ENCODE assay signal across 8 cellular contexts in the genomic region with DNA sequence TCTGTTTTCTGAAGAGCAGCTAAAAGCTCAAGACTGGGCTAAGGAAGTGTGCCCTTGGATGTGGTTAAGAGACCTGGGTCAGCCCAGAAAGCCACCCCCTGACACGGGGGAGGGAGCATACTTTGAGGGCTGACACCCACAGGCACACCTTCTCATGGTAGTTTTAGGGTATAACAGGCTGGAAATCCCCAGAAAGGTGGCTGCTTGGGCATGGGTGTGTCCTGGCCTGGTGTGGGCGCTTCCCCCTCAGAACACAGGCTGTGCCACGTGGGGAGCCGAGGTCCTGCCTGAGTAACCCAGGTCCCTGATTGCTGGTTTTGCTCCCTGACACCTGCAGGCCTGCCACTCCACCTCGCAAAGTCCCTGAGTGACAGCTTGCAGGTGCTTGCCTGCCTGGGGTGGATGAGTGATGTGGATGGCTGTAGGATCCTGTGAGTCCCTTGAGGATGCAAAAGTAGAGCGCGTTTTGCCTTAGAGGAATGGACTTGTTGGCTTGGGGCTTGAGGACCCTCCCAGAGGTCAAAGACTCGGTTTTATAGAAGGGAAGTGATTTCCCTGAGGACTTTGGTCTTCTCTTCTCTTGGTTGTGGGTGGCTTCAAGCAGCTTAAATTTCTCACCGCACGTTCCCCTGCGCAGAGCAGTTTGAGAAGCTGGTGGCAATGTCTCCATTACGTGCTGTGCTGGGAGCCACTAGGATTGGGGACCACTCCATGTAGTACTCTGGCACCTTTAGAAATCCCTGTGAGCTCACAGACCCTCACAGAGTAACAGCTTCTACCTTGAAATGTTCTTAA.
DNase-seq lines count a peak whose midpoint lies in the region; ATAC-seq and TF ChIP-seq lines count a peak whose summit lies in the region.

No MANE protein-coding gene starts in this region.

- peak overlapping the region; percentile 72 for H3K27ac Mint-ChIP-seq in nephron progenitor cell

- TF ChIP-seq CTCF in nephron progenitor cell (IDR thresholded peaks at IDR 0.05) (no peak), suprapubic skin (IDR thresholded peaks at IDR 0.05) (no peak)

- H3K4me1 Mint-ChIP-seq in activated T-cell treated with anti-CD3 and anti-CD28 coated beads, Interleukin-2, amount 50 U/mL, for 4 hours (ENCODE audit: low read depth): peaks cover 30% of the 10 kb centered on the region
- peaks cover 58% of the 10 kb centered on the region for H3K4me1 Mint-ChIP-seq in nephron progenitor cell

- peak; percentile 21 for DNase-seq in activated T-cell treated with anti-CD3 and anti-CD28 coated beads, Interleukin-2, amount 50 U/mL, for 4 hours
- DNase-seq in nephron progenitor cell: no peak
- DNase-seq in UCSD-AML1 (lab: John Stamatoyannopoulos, UW; ENCODE audit: unreplicated experiment): no peak
- DNase-seq in ACHN: no peak
- DNase-seq in suprapubic skin (ENCODE audit: low spot score in 2 of 2): no peak
- no peak for DNase-seq in nucleus accumbens (lab: John Stamatoyannopoulos, UW)

- peak overlapping the region; percentile 27 for H3K4me3 Mint-ChIP-seq in activated T-cell treated with anti-CD3 and anti-CD28 coated beads, Interleukin-2, amount 50 U/mL, for 4 hours
- no peak overlapping the region for H3K4me3 Mint-ChIP-seq in nephron progenitor cell

- WGBS in suprapubic skin: 88% methylated on average over 8 of the region's 12 CpGs

- no peaks in the 10 kb centered on the region for H3K9me3 Mint-ChIP-seq in activated T-cell treated with anti-CD3 and anti-CD28 coated beads, Interleukin-2, amount 50 U/mL, for 4 hours
- H3K9me3 Mint-ChIP-seq in nephron progenitor cell: no peaks in the 10 kb centered on the region

- H3K27ac ChIP-seq in suprapubic skin: no peak overlapping the region

- in situ Hi-C loops in ACHN (cut with HindIII; ENCODE audit: low pct_ligation_motif_present, low pct_unique_long_range_greater_than_20kb, low sequenced_read_pairs): no loop called here

- H3K27me3 Mint-ChIP-seq in activated T-cell treated with anti-CD3 and anti-CD28 coated beads, Interleukin-2, amount 50 U/mL, for 4 hours (ENCODE audit: low read depth): no peaks in the 10 kb centered on the region
- H3K27me3 Mint-ChIP-seq in nephron progenitor cell (ENCODE audit: low read depth, poor library complexity): no peaks in the 10 kb centered on the region

- peaks cover 54% of the 10 kb centered on the region for H3K4me1 ChIP-seq in suprapubic skin

- TF ChIP-seq POLR2A in suprapubic skin (IDR thresholded peaks at IDR 0.05): no peak

- H3K4me3 ChIP-seq in suprapubic skin: no peak overlapping the region

- H3K27me3 ChIP-seq in suprapubic skin: no peaks in the 10 kb centered on the region

- TF ChIP-seq EP300 in suprapubic skin (IDR thresholded peaks at IDR 0.05): no peak

- peak; percentile 63 for ATAC-seq in GM19455 (IDR thresholded peaks at IDR 0.05; ENCODE audit: unreplicated experiment)
- ATAC-seq in HG03460 (IDR thresholded peaks at IDR 0.05; ENCODE audit: unreplicated experiment): peak; percentile 65
- ATAC-seq in activated T-cell treated with anti-CD3 and anti-CD28 coated beads, Interleukin-2, amount 50 U/mL, for 4 hours: peak; percentile 68 to 88

- peaks cover 62% of the 10 kb centered on the region for H3K36me3 ChIP-seq in suprapubic skin

- H3K9me3 ChIP-seq in suprapubic skin: no peaks in the 10 kb centered on the region

- peaks cover 24% of the 10 kb centered on the region for H3K36me3 Mint-ChIP-seq in activated T-cell treated with anti-CD3 and anti-CD28 coated beads, Interleukin-2, amount 50 U/mL, for 4 hours (ENCODE audit: insufficient read depth)
- peaks cover 82% of the 10 kb centered on the region for H3K36me3 Mint-ChIP-seq in nephron progenitor cell (ENCODE audit: low read depth)
